In genomic region chr19:18049390-18049789, GRCh38 we compare ENCODE assay signal across 14 cellular contexts. TPM values are rescaled to one million over a fixed set of nuclear protein-coding genes. Genes with fewer than 3 reads are reported as not detected.
DNase-seq lines count a peak whose midpoint lies in the region; ATAC-seq, FAIRE-seq and TF ChIP-seq lines count a peak whose summit lies in the region.
"Had no signal": no experiment of that assay in that cellular context is flagged by ENCODE, and none has a peak within 500 bp of the region (broad histone marks: within the 10 kb centered on the region; RNA-seq: fewer than 3 reads in every experiment).

No MANE protein-coding gene starts in this region.

- ATAC-seq in gastroesophageal sphincter, result peak; percentile 91
- peak; percentile 63 to 73 (median 68) for ATAC-seq in pancreas
- ATAC-seq in HG03469 (IDR thresholded peaks at IDR 0.05; ENCODE audit: unreplicated experiment), result no peak
- ATAC-seq: activated CD8-positive, alpha-beta T cell treated with anti-CD3 and anti-CD28 coated beads for 36 hours; GM12878; stimulated activated naive CD8-positive, alpha-beta T cell treated with anti-CD3 and anti-CD28 coated beads, Interleukin-15, Interleukin-2, amounts not matched to agents 100 U/mL and 50 U/mL, for 24 hours had no signal

- FAIRE-seq in pancreas (lab: Jason Lieb, UNC), result no peak
- FAIRE-seq: A549, GM12878 had no signal

- intact Hi-C loops in pancreas (cut with DNase I), result no loop called here

- H3K9me3 ChIP-seq in gastroesophageal sphincter, result no peaks in the 10 kb centered on the region
- H3K9me3 ChIP-seq in pancreas, result no peaks in the 10 kb centered on the region
- H3K9me3 ChIP-seq: A549 had no signal

- 20 to 32% methylated on average over 5 to 9 of the region's 10 CpGs for WGBS in gastroesophageal sphincter (ENCODE audit: low coverage in 1 of 2), 2 donors
- WGBS in pancreas, 2 donors, result 33 to 41% methylated on average over 10 of the region's 10 CpGs

- H3K27me3 ChIP-seq in gastroesophageal sphincter, result no peaks in the 10 kb centered on the region
- H3K27me3 ChIP-seq in pancreas, result no peaks in the 10 kb centered on the region

- TF ChIP-seq EP300 in gastroesophageal sphincter (IDR thresholded peaks at IDR 0.05), result no peak

- no peak overlapping the region for H3K4me3 ChIP-seq in gastroesophageal sphincter
- H3K4me3 ChIP-seq in pancreas, result no peak overlapping the region
- H3K4me3 ChIP-seq: A549, GM12878 had no signal

- H3K27ac ChIP-seq in gastroesophageal sphincter, result peak overlapping the region; percentile 11 to 80 (median 78)
- H3K27ac ChIP-seq in pancreas, result peak overlapping the region; percentile 26 to 89 (median 65)
- H3K27ac ChIP-seq: A549 had no signal

- DNase-seq in NCI-H1092 treated with DMSO at 0.1 percent for 48 hours (lab: John Stamatoyannopoulos, UW), result peak; percentile 17
- no peak for DNase-seq in NCI-H1092 (lab: John Stamatoyannopoulos, UW)
- DNase-seq in pancreas, result peak; percentile 77 to 88 (median 83)
- DNase-seq in DMS79 treated with DMSO at 0.1 percent for 48 hours (lab: John Stamatoyannopoulos, UW), result no peak
- no peak for DNase-seq in Kasumi-1 (lab: John Stamatoyannopoulos, UW)
- DNase-seq in stimulated activated CD8-positive, alpha-beta memory T cell treated with anti-CD3 and anti-CD28 coated beads, Interleukin-4, amount 100 ng/mL, for 48 hours, result no peak
- DNase-seq: activated CD8-positive, alpha-beta T cell treated with anti-CD3 and anti-CD28 coated beads for 36 hours; effector CD4-positive, alpha-beta T cell; OCI-M1; stimulated activated naive CD8-positive, alpha-beta T cell treated with anti-CD3 and anti-CD28 coated beads, Interleukin-15, Interleukin-2, amounts not matched to agents 100 U/mL and 50 U/mL, for 24 hours had no signal

- no peak for TF ChIP-seq POLR2A in gastroesophageal sphincter (IDR thresholded peaks at IDR 0.05)

- TF ChIP-seq CTCF in gastroesophageal sphincter (IDR thresholded peaks at IDR 0.05) (no peak), pancreas (IDR thresholded peaks at IDR 0.05) (no peak)

- H3K36me3 ChIP-seq in gastroesophageal sphincter, result no peaks in the 10 kb centered on the region
- no peaks in the 10 kb centered on the region for H3K36me3 ChIP-seq in pancreas

- H3K4me1 ChIP-seq in gastroesophageal sphincter (peaks cover 2 to 79% (median 20%) of the 10 kb centered on the region in 3 donors), pancreas (peaks cover 3 to 24% (median 5%) of the 10 kb centered on the region in 3 donors)

RNA-seq across cellular contexts. Expression of gene IL12RB1, which starts 37.3 kb away (rescaled TPM):
- total RNA-seq in gastroesophageal sphincter (1 to 10 TPM in 3 of 4 donors, under 1 TPM in 1; 0.15 to 3.5 (median 1.5) TPM), pancreas (1 to 10 TPM in 1 of 6 donors, under 1 TPM in 5; 0.19 to 1.1 (median 0.53) TPM)
- under 1 TPM; 0.15 to 0.40 TPM for polyA plus RNA-seq in pancreas
- polyA plus RNA-seq: A549 had no signal

RNA-seq across cellular contexts. Expression of gene ARRDC2, which starts 41.4 kb away (rescaled TPM):
- total RNA-seq in gastroesophageal sphincter, result 10 to 100 TPM; 31.9 to 64.6 (median 47.5) TPM
- total RNA-seq in pancreas, result 10 to 100 TPM in 1 of 6 donors, 1 to 10 TPM in 5; 3.8 to 22.0 (median 8.1) TPM
- polyA plus RNA-seq in pancreas, result 10 to 100 TPM; 32.3 to 34.8 TPM

RNA-seq across cellular contexts. Expression of gene MAST3, which starts 48.2 kb away (rescaled TPM):
- total RNA-seq in gastroesophageal sphincter, result 1 to 10 TPM; 3.3 to 8.8 (median 4.8) TPM
- total RNA-seq in pancreas, result 10 to 100 TPM; 19.7 to 27.5 (median 24.2) TPM
- polyA plus RNA-seq in pancreas, result 10 to 100 TPM; 13.7 to 24.7 TPM

Comparison
In these comparisons a context has a peak if more than half of its experiments do, and no peak if none do; other contexts are left out.
1. DNase-seq: peak in NCI-H1092 treated with DMSO at 0.1 percent for 48 hours (single experiment) and pancreas (6 of 6); none in NCI-H1092 (single experiment), DMS79 treated with DMSO at 0.1 percent for 48 hours (single experiment), Kasumi-1 (0 of 2) and stimulated activated CD8-positive, alpha-beta memory T cell treated with anti-CD3 and anti-CD28 coated beads, Interleukin-4, amount 100 ng/mL, for 48 hours (single experiment).